Comparison of ENCODE assay signal across 8 cellular contexts in genomic region chrX:46575991-46576392, GRCh38. TPM values are rescaled to one million over a fixed set of nuclear protein-coding genes. Genes with fewer than 3 reads are reported as not detected.
DNase-seq lines count a peak whose midpoint lies in the region; ATAC-seq and TF ChIP-seq lines count a peak whose summit lies in the region.

No MANE protein-coding gene starts in this region.

- peaks cover 48% of the 10 kb centered on the region for H3K4me1 Mint-ChIP-seq in activated T-cell treated with anti-CD3 and anti-CD28 coated beads, Interleukin-2, amount 50 U/mL, for 24 hours (ENCODE audit: low read depth)
- H3K4me1 Mint-ChIP-seq in activated CD8-positive, alpha-beta T cell treated with anti-CD3 and anti-CD28 coated beads for 36 hours (ENCODE audit: low read depth): peaks cover 42% of the 10 kb centered on the region

- H3K27ac Mint-ChIP-seq in activated T-cell treated with anti-CD3 and anti-CD28 coated beads, Interleukin-2, amount 50 U/mL, for 24 hours: peak overlapping the region; percentile 70
- H3K27ac Mint-ChIP-seq in activated CD8-positive, alpha-beta T cell treated with anti-CD3 and anti-CD28 coated beads for 36 hours: no peak overlapping the region

- peak overlapping the region; percentile 58 for H3K4me3 ChIP-seq in iPS-11a (ENCODE audit: low read depth, low read length)
- peak overlapping the region; percentile 80 for H3K4me3 ChIP-seq in thoracic aorta

- H3K9me3 Mint-ChIP-seq in activated T-cell treated with anti-CD3 and anti-CD28 coated beads, Interleukin-2, amount 50 U/mL, for 24 hours: no peaks in the 10 kb centered on the region
- H3K9me3 Mint-ChIP-seq in activated CD8-positive, alpha-beta T cell treated with anti-CD3 and anti-CD28 coated beads for 36 hours: no peaks in the 10 kb centered on the region

- ATAC-seq in activated CD8-positive, alpha-beta T cell treated with anti-CD3 and anti-CD28 coated beads for 36 hours: no peak
- ATAC-seq in thoracic aorta (ENCODE audit: insufficient number of reproducible peaks, low FRiP score, low read depth): no peak

- peak overlapping the region in 1 of 2 donors; percentile 38 for H3K27ac ChIP-seq in thoracic aorta

- intact Hi-C loops in activated CD8-positive, alpha-beta T cell treated with anti-CD3 and anti-CD28 coated beads for 36 hours (cut with micrococcal nuclease): no loop called here

- no peak for TF ChIP-seq CTCF in activated CD8-positive, alpha-beta T cell treated with anti-CD3 and anti-CD28 coated beads for 36 hours (IDR thresholded peaks at IDR 0.05)
- TF ChIP-seq CTCF in thoracic aorta (IDR thresholded peaks at IDR 0.05): no peak

- peaks cover 29% of the 10 kb centered on the region for H3K27me3 Mint-ChIP-seq in activated T-cell treated with anti-CD3 and anti-CD28 coated beads, Interleukin-2, amount 50 U/mL, for 24 hours
- H3K27me3 Mint-ChIP-seq in activated CD8-positive, alpha-beta T cell treated with anti-CD3 and anti-CD28 coated beads for 36 hours: peaks cover 3% of the 10 kb centered on the region

- DNase-seq in activated T-cell treated with anti-CD3 and anti-CD28 coated beads, Interleukin-2, amount 50 U/mL, for 24 hours: no peak
- DNase-seq in activated T-cell treated with anti-CD3 and anti-CD28 coated beads, Interleukin-2, amount 50 U/mL, for 1 hour: no peak
- no peak for DNase-seq in activated CD8-positive, alpha-beta T cell treated with anti-CD3 and anti-CD28 coated beads for 36 hours
- DNase-seq in thoracic aorta (ENCODE audit: low spot score) (no peak), H4 (ENCODE audit: low spot score) (no peak), cerebellum (ENCODE audit: low spot score) (no peak)
- DNase-seq in stimulated activated CD4-positive, alpha-beta T cell treated with anti-CD3 and anti-CD28 coated beads, Interleukin-12 subunit alpha, Interleukin-12 subunit beta, amount 100 ng/mL, for 4 hours: no peak

- peaks cover 0 to 4% of the 10 kb centered on the region in 2 donors for H3K4me1 ChIP-seq in thoracic aorta (ENCODE audit: control insufficient read depth in 1 of 2, low read depth in 2 of 2)

- peaks cover 18% of the 10 kb centered on the region for H3K36me3 Mint-ChIP-seq in activated T-cell treated with anti-CD3 and anti-CD28 coated beads, Interleukin-2, amount 50 U/mL, for 24 hours (ENCODE audit: low read depth)
- no peaks in the 10 kb centered on the region for H3K36me3 Mint-ChIP-seq in activated CD8-positive, alpha-beta T cell treated with anti-CD3 and anti-CD28 coated beads for 36 hours (ENCODE audit: low read depth)

- no peaks in the 10 kb centered on the region for H3K36me3 ChIP-seq in thoracic aorta

- H3K9me3 ChIP-seq in thoracic aorta: no peaks in the 10 kb centered on the region

- CTCF ChIA-PET in activated CD8-positive, alpha-beta T cell treated with anti-CD3 and anti-CD28 coated beads for 36 hours (lab: Charles Lee): interaction anchor here (1.2 kb wide), 1 partner anchor 62 kb away, joined by 4 read pairs; no protein-coding TSS in a partner anchor

- POLR2A ChIA-PET in activated CD8-positive, alpha-beta T cell treated with anti-CD3 and anti-CD28 coated beads for 36 hours (lab: Charles Lee): no interaction called here

- H3K4me3 Mint-ChIP-seq in activated T-cell treated with anti-CD3 and anti-CD28 coated beads, Interleukin-2, amount 50 U/mL, for 24 hours: peak overlapping the region; percentile 78
- peak overlapping the region; percentile 61 for H3K4me3 Mint-ChIP-seq in activated CD8-positive, alpha-beta T cell treated with anti-CD3 and anti-CD28 coated beads for 36 hours

- H3K27me3 ChIP-seq in thoracic aorta (replicated peaks; ENCODE audit: insufficient read depth): no peaks in the 10 kb centered on the region

RNA-seq across cellular contexts. Expression of gene CHST7, which starts 2.4 kb away (rescaled TPM):
- 1 to 10 TPM; 2.5 to 2.8 TPM for total RNA-seq in activated CD8-positive, alpha-beta T cell treated with anti-CD3 and anti-CD28 coated beads for 36 hours
- total RNA-seq in thoracic aorta: 10 to 100 TPM; 28.0 to 33.5 TPM
- 0.80 and 2.2 TPM in 2 replicates for total RNA-seq in H4 (2014; rRNA removed; shearing (Covaris generic))
- 12.2 TPM for total RNA-seq in cerebellum

RNA-seq across cellular contexts. Expression of gene ZNF674, which starts 30.8 kb away (rescaled TPM):
- total RNA-seq in activated CD8-positive, alpha-beta T cell treated with anti-CD3 and anti-CD28 coated beads for 36 hours: 1 to 10 TPM; 1.7 to 2.0 TPM
- total RNA-seq in thoracic aorta (10 to 100 TPM in 1 of 2 donors, 1 to 10 TPM in 1; 8.1 to 15.6 TPM), cerebellum (10.1 TPM)
- total RNA-seq in H4 (2014; rRNA removed; shearing (Covaris generic)): 2.1 and 3.5 TPM in 2 replicates
